ENCODE assay signal across 1 cellular context in the genomic region with DNA sequence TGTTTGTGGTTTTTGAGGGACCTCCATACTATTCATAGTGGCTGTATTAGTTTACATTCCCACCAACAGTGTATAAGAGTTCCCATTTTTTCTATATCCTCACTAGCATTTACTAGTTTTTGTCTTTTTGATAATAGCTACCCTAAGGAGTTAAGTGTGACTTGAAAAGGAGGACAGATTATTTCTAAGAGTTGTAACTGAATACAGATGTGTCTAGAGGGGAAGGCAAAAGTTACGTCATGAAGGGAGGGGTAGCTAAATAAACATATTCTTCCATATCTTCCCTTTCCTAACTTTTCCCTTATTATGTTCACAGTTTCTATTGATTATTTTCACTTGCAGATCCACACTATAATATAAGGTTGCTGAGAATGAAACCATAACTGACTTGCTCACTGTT.
A peak's percentile ranks its signal among the peaks of the same experiment; 100 is the strongest.
TF ChIP-seq lines count a peak whose summit lies in the region.

No MANE protein-coding gene starts in this region.

TF ChIP-seq in HepG2, 621 proteins besides CTCF, POLR2A, EP300 and RAD21:
- TF ChIP-seq, protein P1, sequence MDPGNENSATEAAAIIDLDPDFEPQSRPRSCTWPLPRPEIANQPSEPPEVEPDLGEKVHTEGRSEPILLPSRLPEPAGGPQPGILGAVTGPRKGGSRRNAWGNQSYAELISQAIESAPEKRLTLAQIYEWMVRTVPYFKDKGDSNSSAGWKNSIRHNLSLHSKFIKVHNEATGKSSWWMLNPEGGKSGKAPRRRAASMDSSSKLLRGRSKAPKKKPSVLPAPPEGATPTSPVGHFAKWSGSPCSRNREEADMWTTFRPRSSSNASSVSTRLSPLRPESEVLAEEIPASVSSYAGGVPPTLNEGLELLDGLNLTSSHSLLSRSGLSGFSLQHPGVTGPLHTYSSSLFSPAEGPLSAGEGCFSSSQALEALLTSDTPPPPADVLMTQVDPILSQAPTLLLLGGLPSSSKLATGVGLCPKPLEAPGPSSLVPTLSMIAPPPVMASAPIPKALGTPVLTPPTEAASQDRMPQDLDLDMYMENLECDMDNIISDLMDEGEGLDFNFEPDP (CRISPR knock-in tag; conservative IDR thresholded peaks at IDR 0.05) = 0 out of 2 replicates have a peak, but pooled peaks have one; percentile 55
- TF ChIP-seq TMF1 (CRISPR knock-in tag; IDR thresholded peaks at IDR 0.05; ENCODE audit: low read depth) = no peak
